ENCODE assay signal across 9 cellular contexts in the genomic region with DNA sequence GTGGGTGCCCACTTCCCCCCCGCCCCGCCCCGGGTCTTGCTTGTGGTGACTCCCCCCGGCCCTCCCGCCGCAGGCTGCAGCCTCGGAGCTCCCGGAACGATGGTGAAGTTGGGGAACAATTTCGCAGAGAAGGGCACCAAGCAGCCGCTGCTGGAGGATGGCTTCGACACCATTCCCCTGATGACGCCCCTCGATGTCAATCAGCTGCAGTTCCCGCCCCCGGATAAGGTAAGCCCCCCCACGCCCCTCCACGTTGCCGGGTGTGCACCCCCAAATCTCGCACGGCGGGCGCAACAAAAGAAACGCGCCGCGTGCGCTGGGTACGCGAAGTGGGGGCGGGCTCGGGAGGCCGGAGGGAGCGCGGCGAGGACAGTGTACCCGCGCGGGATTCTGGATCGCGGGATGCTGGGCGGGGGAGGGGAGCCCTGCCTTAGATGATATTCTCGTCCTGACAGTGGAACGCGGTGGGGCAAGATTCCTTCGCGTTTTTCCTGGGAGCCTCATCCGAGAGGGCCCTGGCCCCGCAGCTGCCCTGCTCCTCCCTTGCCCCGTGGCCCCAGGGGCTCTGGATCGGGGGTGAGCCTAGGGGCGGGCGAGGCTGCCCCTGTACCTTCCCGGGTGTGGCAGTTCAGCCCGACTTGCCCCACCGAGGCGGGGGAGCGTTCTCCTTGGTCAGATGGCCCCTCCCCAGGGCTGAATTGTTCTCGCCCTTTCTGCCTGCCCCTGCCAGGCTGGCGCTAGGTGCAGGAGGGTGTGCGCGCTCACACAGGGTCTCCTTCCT. TPM values are rescaled to one million over a fixed set of nuclear protein-coding genes. Genes with fewer than 3 reads are reported as not detected.
DNase-seq lines count a peak whose midpoint lies in the region; TF ChIP-seq lines count a peak whose summit lies in the region.
"Had no signal": no experiment of that assay in that cellular context is flagged by ENCODE, and none has a peak within 500 bp of the region (broad histone marks: within the 10 kb centered on the region; RNA-seq: fewer than 3 reads in every experiment).

No MANE protein-coding gene starts in this region.

- POLR2A ChIA-PET in HEK293 (lab: Yijun Ruan, JAX) = no interaction called here

- TF ChIP-seq CTCF in HEK293 (tag by site-specific recombination; IDR thresholded peaks at IDR 0.05) (no peak), breast epithelium (IDR thresholded peaks at IDR 0.05) (no peak), mesothelial cell of epicardium (IDR thresholded peaks at IDR 0.05; ENCODE audit: unreplicated experiment) (no peak)

- peak overlapping the region; percentile 76 for H3K4me3 Mint-ChIP-seq in mesothelial cell of epicardium

- peak overlapping the region; percentile 59 for H3K27ac Mint-ChIP-seq in mesothelial cell of epicardium

- no peaks in the 10 kb centered on the region for H3K9me3 Mint-ChIP-seq in mesothelial cell of epicardium

- no peaks in the 10 kb centered on the region for H3K9me3 ChIP-seq in HEK293 (ENCODE audit: control insufficient read depth, insufficient read depth, low read depth, low read length)
- no peaks in the 10 kb centered on the region for H3K9me3 ChIP-seq in breast epithelium
- no peaks in the 10 kb centered on the region for H3K9me3 ChIP-seq in MG63

- peak overlapping the region; percentile 78 for H3K4me3 ChIP-seq in ACC112 (ENCODE audit: low read depth, low read length)
- peak overlapping the region; percentile 40 for H3K4me3 ChIP-seq in HEK293 (ENCODE audit: low read depth, low read length)
- H3K4me3 ChIP-seq in breast epithelium = peak overlapping the region; percentile 14 to 74 (median 58)
- H3K4me3 ChIP-seq in MG63 = no peak overlapping the region

- no peak for TF ChIP-seq POLR2A in breast epithelium (IDR thresholded peaks at IDR 0.05)

- peaks cover 11% of the 10 kb centered on the region for H3K36me3 Mint-ChIP-seq in mesothelial cell of epicardium

- peak overlapping the region; percentile 5 for H2AFZ ChIP-seq in ACC112 (ENCODE audit: low read length, unreplicated experiment)

- no peaks in the 10 kb centered on the region for H3K79me2 ChIP-seq in ACC112 (ENCODE audit: control insufficient read depth, insufficient read depth, low read length, unreplicated experiment)

- H3K4me1 Mint-ChIP-seq in mesothelial cell of epicardium = peaks cover 9% of the 10 kb centered on the region

- CTCF ChIA-PET in HEK293 (lab: Yijun Ruan, JAX) = interaction anchor here (0.7 kb wide), 1 partner anchor 143 kb away, joined by 3 read pairs; no protein-coding TSS in a partner anchor

- no peak overlapping the region for H3K27ac ChIP-seq in ACC112 (ENCODE audit: low read depth, low read length)
- no peak overlapping the region for H3K27ac ChIP-seq in HEK293 (ENCODE audit: extremely low read depth, low read depth, low read length)
- H3K27ac ChIP-seq in breast epithelium = no peak overlapping the region

- H3K27me3 Mint-ChIP-seq in mesothelial cell of epicardium (ENCODE audit: low read depth) = peaks cover 45% of the 10 kb centered on the region

- intact Hi-C loops in breast epithelium (cut with DNase I; ENCODE audit: low total_unique reads) = no loop called here

- H3K36me3 ChIP-seq in ACC112 (ENCODE audit: insufficient read depth, low read length) (no peaks in the 10 kb centered on the region), HEK293 (ENCODE audit: control insufficient read depth in 2 of 2, insufficient read depth in 1 of 2, low read length in 2 of 2) (peaks cover 0 to 5% of the 10 kb centered on the region in 2 experiments; a peak in 1 of 3 replicates), breast epithelium (no peaks in the 10 kb centered on the region), MG63 (no peaks in the 10 kb centered on the region)

- DNase-seq in breast epithelium (ENCODE audit: low spot score in 2 of 2) = no peak
- DNase-seq in mesothelial cell of epicardium (ENCODE audit: low spot score in 2 of 2, unreplicated experiment in 2 of 2) = peak in 1 of 2 experiments; percentile 58
- no peak for DNase-seq in NCI-H1436 treated with DMSO at 0.1 percent for 48 hours (lab: John Stamatoyannopoulos, UW)
- DNase-seq in COLO829 (ENCODE audit: low spot score) = no peak
- DNase-seq in MG63 = no peak
- DNase-seq in mucosa of gallbladder (ENCODE audit: low spot score) = no peak
- DNase-seq: NCI-H187 treated with DMSO at 0.1 percent for 48 hours had no signal

- H3K4me1 ChIP-seq in ACC112 (ENCODE audit: control insufficient read depth, insufficient read depth, low read length, unreplicated experiment) = no peaks in the 10 kb centered on the region
- H3K4me1 ChIP-seq in HEK293 (ENCODE audit: control insufficient read depth, insufficient read depth, low read length) = no peaks in the 10 kb centered on the region
- peaks cover 8 to 13% of the 10 kb centered on the region in 2 donors for H3K4me1 ChIP-seq in breast epithelium

- peaks cover 55% of the 10 kb centered on the region for H3K27me3 ChIP-seq in ACC112 (ENCODE audit: insufficient read depth, low read length)
- peaks cover 12 to 53% of the 10 kb centered on the region in 2 donors for H3K27me3 ChIP-seq in breast epithelium
- peaks cover 17% of the 10 kb centered on the region for H3K27me3 ChIP-seq in MG63

TF ChIP-seq in HEK293, 187 proteins besides CTCF, POLR2A, EP300 and RAD21:
- TF ChIP-seq ZNF513 (tag by site-specific recombination; IDR thresholded peaks at IDR 0.05) = no peak
- peak; percentile 91 for TF ChIP-seq KLF1 (tag by site-specific recombination; IDR thresholded peaks at IDR 0.05)
- 0 out of 2 replicates have a peak, but pooled peaks have one; percentile 16 for TF ChIP-seq SP2 (tag by site-specific recombination; IDR thresholded peaks at IDR 0.05)

RNA-seq across cellular contexts. Expression of gene NSG1, which starts 0.8 kb away (rescaled TPM):
- total RNA-seq in breast epithelium (1 to 10 TPM in 2 of 3 donors, under 1 TPM in 1; 0.48 to 7.3 (median 6.2) TPM), mesothelial cell of epicardium (45.8 to 55.6 TPM (median 48.6 TPM) in 3 replicates), mucosa of gallbladder (1.6 TPM)
- not detected in 2 replicates for total RNA-seq in MG63 (2014; rRNA removed; shearing (Covaris generic); ENCODE audit: low replicate concordance)
